In the genomic region with DNA sequence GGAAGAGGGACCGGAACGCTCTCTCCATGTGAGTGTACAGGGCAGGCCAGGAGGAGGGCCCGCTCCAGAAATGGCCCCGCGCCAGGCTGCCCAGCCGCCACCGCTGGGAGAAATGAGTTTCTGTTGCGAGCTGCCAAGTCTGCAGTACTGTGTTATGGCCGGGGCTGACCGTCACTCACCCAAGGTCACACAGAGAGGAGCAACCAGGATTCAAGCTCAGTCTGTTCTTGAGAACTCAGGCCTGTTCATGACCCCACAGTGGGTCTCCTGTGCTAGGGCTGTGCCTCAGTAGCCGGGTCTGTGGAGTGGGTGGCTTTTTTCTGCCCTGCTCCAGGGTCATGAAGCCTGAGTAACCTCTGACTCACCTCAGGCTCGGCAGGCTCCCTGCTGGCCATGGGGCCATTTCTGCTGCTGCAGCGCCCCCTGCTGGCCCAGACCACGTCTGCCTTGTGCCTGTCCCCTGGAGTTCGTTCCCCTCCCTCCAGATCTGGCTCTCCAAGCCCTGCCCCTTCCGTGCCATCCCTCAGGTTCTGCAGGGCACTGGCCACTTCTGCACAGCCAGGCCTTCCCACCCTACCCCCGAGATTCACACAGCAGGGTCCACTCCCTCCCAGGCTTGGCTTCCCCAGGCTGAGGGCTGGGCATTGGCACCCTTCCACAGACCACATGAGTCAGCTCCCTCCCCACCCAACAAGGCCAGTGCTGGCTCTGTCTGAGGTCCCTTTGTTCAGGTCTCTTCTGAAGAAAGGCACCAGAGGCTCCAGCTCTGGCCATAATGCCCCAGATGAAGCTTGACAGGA, we compare ENCODE assay signal across 8 cellular contexts. TPM values are rescaled to one million over a fixed set of nuclear protein-coding genes. Genes with fewer than 3 reads are reported as not detected.
DNase-seq lines count a peak whose midpoint lies in the region; ATAC-seq and TF ChIP-seq lines count a peak whose summit lies in the region.

No MANE protein-coding gene starts in this region.

- H3K4me3 ChIP-seq in RWPE2 (ENCODE audit: severe bottlenecking), result no peak overlapping the region
- no peak overlapping the region for H3K4me3 ChIP-seq in gastroesophageal sphincter

- WGBS in gastroesophageal sphincter (ENCODE audit: low coverage in 1 of 2), 2 donors, result 10 to 35% methylated on average over 2 to 10 of the region's 17 CpGs

- peak; percentile 89 for DNase-seq in ELR (ENCODE audit: low read depth)
- DNase-seq in RWPE2 (ENCODE audit: low spot score), result peak; percentile 80
- peak; percentile 89 for DNase-seq in activated effector memory CD4-positive, alpha-beta T cell treated with anti-CD3 and anti-CD28 coated beads, Interleukin-2, amount 50 U/mL, for 16 hours
- peak; percentile 82 for DNase-seq in occipital lobe (lab: John Stamatoyannopoulos, UW)
- DNase-seq in substantia nigra (lab: John Stamatoyannopoulos, UW), result peak in 48 of 49 donors; percentile 51 to 92 (median 84)

- no peaks in the 10 kb centered on the region for H3K36me3 ChIP-seq in RWPE2 (ENCODE audit: low read depth)
- H3K36me3 ChIP-seq in gastroesophageal sphincter, result no peaks in the 10 kb centered on the region

- TF ChIP-seq POLR2A in gastroesophageal sphincter (IDR thresholded peaks at IDR 0.05), result no peak

- H3K9me3 ChIP-seq in RWPE2 (ENCODE audit: severe bottlenecking), result no peaks in the 10 kb centered on the region
- no peaks in the 10 kb centered on the region for H3K9me3 ChIP-seq in gastroesophageal sphincter

- TF ChIP-seq CTCF in RWPE2 (IDR thresholded peaks at IDR 0.05; ENCODE audit: poor library complexity, severe bottlenecking), result peak; percentile 88
- peak in 3 of 4 experiments; percentile 84 to 86 (median 85) for TF ChIP-seq CTCF in gastroesophageal sphincter (IDR thresholded peaks at IDR 0.05)

- H3K27me3 ChIP-seq in RWPE2 (ENCODE audit: insufficient read depth, poor library complexity, severe bottlenecking) (no peaks in the 10 kb centered on the region), gastroesophageal sphincter (no peaks in the 10 kb centered on the region)

- TF ChIP-seq RAD21 in Ishikawa (IDR thresholded peaks at IDR 0.05; ENCODE audit: low read depth), result peak; percentile 96

- ATAC-seq in RWPE2 (ENCODE audit: low read depth) (peak; percentile 83), gastroesophageal sphincter (peak; percentile 91), HG03457 (IDR thresholded peaks at IDR 0.05; ENCODE audit: unreplicated experiment) (no peak)

- peaks cover 10% of the 10 kb centered on the region for H3K4me1 ChIP-seq in RWPE2 (ENCODE audit: insufficient read depth, poor library complexity, severe bottlenecking)
- H3K4me1 ChIP-seq in gastroesophageal sphincter, result peaks cover 2 to 45% (median 24%) of the 10 kb centered on the region in 3 donors

- TF ChIP-seq EP300 in Ishikawa (IDR thresholded peaks at IDR 0.05; ENCODE audit: borderline replicate concordance) (peak; percentile 72), gastroesophageal sphincter (IDR thresholded peaks at IDR 0.05) (no peak)

- no peak overlapping the region for H3K27ac ChIP-seq in RWPE2 (ENCODE audit: poor library complexity, severe bottlenecking)
- H3K27ac ChIP-seq in gastroesophageal sphincter, result peak overlapping the region in 3 of 4 donors; percentile 77 to 79 (median 79)
- peak overlapping the region; percentile 74 for H3K27ac ChIP-seq in substantia nigra (ENCODE audit: low read depth, low read length, poor library complexity, severe bottlenecking)

TF ChIP-seq in Ishikawa, 13 proteins besides CTCF, POLR2A, EP300 and RAD21:
- TF ChIP-seq, protein P1, sequence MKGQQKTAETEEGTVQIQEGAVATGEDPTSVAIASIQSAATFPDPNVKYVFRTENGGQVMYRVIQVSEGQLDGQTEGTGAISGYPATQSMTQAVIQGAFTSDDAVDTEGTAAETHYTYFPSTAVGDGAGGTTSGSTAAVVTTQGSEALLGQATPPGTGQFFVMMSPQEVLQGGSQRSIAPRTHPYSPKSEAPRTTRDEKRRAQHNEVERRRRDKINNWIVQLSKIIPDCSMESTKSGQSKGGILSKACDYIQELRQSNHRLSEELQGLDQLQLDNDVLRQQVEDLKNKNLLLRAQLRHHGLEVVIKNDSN (IDR thresholded peaks at IDR 0.05), result peak; percentile 23; the same call in 1 of the 2 replicates
- peak; percentile 93 for TF ChIP-seq NFIC (IDR thresholded peaks at IDR 0.05)
- TF ChIP-seq, protein P2, sequence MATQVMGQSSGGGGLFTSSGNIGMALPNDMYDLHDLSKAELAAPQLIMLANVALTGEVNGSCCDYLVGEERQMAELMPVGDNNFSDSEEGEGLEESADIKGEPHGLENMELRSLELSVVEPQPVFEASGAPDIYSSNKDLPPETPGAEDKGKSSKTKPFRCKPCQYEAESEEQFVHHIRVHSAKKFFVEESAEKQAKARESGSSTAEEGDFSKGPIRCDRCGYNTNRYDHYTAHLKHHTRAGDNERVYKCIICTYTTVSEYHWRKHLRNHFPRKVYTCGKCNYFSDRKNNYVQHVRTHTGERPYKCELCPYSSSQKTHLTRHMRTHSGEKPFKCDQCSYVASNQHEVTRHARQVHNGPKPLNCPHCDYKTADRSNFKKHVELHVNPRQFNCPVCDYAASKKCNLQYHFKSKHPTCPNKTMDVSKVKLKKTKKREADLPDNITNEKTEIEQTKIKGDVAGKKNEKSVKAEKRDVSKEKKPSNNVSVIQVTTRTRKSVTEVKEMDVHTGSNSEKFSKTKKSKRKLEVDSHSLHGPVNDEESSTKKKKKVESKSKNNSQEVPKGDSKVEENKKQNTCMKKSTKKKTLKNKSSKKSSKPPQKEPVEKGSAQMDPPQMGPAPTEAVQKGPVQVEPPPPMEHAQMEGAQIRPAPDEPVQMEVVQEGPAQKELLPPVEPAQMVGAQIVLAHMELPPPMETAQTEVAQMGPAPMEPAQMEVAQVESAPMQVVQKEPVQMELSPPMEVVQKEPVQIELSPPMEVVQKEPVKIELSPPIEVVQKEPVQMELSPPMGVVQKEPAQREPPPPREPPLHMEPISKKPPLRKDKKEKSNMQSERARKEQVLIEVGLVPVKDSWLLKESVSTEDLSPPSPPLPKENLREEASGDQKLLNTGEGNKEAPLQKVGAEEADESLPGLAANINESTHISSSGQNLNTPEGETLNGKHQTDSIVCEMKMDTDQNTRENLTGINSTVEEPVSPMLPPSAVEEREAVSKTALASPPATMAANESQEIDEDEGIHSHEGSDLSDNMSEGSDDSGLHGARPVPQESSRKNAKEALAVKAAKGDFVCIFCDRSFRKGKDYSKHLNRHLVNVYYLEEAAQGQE (IDR thresholded peaks at IDR 0.05; ENCODE audit: low read depth), result no peak
- TF ChIP-seq YY1 (IDR thresholded peaks at IDR 0.05; ENCODE audit: low read depth), result peak; percentile 27; the same call in 1 of the 2 replicates
- 0 out of 2 replicates have a peak, but pooled peaks have one; percentile 38 for TF ChIP-seq TCF12 (IDR thresholded peaks at IDR 0.05; ENCODE audit: low read depth)
- TF ChIP-seq TAF1 (IDR thresholded peaks at IDR 0.05; ENCODE audit: low read depth), result no peak
- TF ChIP-seq ZBTB7A (IDR thresholded peaks at IDR 0.05; ENCODE audit: low read depth), result no peak; the same call in 1 of the 2 replicates
- no peak for TF ChIP-seq EGR1 (IDR thresholded peaks at IDR 0.05)
- no peak for TF ChIP-seq CREB1 (IDR thresholded peaks at IDR 0.05; ENCODE audit: low read depth)
- peak; percentile 47 for TF ChIP-seq TEAD4 (IDR thresholded peaks at IDR 0.05)
- no peak for TF ChIP-seq FOXM1 (IDR thresholded peaks at IDR 0.05; ENCODE audit: borderline replicate concordance, low read depth)
- TF ChIP-seq CEBPB (IDR thresholded peaks at IDR 0.05), result no peak
- TF ChIP-seq, protein P3, sequence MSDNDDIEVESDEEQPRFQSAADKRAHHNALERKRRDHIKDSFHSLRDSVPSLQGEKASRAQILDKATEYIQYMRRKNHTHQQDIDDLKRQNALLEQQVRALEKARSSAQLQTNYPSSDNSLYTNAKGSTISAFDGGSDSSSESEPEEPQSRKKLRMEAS (IDR thresholded peaks at IDR 0.05), result peak; percentile 11; the same call in 1 of the 2 replicates

RNA-seq across cellular contexts. Expression of a gene that starts 51.8 kb away (rescaled TPM):
- total RNA-seq in gastroesophageal sphincter (1 to 10 TPM in 1 of 4 donors, under 1 TPM in 1, not detected in 2; 0.50 to 1.1 TPM), occipital lobe (not detected)
